Comparison of ENCODE assay signal across 1 cellular context in the genomic region with DNA sequence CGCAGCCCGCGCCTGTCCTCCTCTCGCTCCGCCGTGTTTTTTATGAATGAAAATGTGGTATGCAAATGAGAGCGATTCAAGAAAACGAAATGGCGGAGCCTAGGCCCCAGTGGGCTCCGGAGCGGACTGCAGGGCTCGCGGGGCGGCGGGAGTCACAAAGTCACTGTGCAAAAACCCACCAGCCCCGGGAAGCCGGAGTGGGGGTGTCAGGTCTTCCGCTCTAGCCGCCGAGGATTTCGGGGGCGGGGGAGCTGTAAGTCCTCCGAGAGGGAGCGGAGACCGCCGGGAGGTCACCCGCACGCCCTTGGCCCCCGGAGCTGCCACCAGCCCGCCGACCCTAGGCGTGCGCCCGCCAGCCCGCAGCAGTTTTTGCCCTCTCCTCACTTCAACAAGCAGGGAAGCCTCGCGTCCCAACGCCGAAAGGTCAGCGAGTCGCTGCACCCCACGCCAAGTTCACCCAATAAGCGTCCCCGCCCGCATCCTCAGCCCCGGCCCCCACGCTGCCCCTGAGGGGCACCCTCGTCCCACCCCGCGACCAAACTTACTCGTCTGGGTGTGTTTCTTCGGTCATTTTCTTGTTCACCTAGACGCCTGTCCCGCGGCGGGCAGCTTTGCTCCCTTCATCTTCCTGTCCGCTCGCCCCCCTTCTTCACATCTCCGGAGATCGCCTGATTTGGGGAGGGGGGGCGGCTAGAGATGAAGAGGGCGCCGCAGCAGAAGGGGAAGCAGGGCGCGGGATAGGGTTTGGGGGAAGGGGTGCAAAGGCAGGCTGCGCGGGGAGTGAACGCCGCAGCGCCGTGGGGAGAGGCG.
TF ChIP-seq lines count a peak whose summit lies in the region.

No MANE protein-coding gene starts in this region.

TF ChIP-seq in K562, 482 proteins besides CTCF, POLR2A, EP300 and RAD21 (continued from another document and continues in another):
- TF ChIP-seq U2AF1 (optimal IDR thresholded peaks at IDR 0.05; ENCODE audit: low read depth, low read length) = peak; percentile 10
- TF ChIP-seq RBM17 (IDR thresholded peaks at IDR 0.05; ENCODE audit: borderline replicate concordance, low read depth, low read length) = no peak
- no peak for TF ChIP-seq NCOA4 (IDR thresholded peaks at IDR 0.05; ENCODE audit: partially characterized antibody)
- no peak for TF ChIP-seq MEF2A (IDR thresholded peaks at IDR 0.05; ENCODE audit: control insufficient read depth, low read depth, low read length)
- TF ChIP-seq, protein P1, sequence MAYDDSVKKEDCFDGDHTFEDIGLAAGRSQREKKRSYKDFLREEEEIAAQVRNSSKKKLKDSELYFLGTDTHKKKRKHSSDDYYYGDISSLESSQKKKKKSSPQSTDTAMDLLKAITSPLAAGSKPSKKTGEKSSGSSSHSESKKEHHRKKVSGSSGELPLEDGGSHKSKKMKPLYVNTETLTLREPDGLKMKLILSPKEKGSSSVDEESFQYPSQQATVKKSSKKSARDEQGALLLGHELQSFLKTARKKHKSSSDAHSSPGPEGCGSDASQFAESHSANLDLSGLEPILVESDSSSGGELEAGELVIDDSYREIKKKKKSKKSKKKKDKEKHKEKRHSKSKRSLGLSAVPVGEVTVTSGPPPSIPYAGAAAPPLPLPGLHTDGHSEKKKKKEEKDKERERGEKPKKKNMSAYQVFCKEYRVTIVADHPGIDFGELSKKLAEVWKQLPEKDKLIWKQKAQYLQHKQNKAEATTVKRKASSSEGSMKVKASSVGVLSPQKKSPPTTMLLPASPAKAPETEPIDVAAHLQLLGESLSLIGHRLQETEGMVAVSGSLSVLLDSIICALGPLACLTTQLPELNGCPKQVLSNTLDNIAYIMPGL (CRISPR knock-in tag; IDR thresholded peaks at IDR 0.05) = peak; percentile 17; the same call in 1 of the 2 replicates
- no peak for TF ChIP-seq ZNF778 (CRISPR knock-in tag; IDR thresholded peaks at IDR 0.05)
- peak; percentile 42 for TF ChIP-seq CCNT2 (IDR thresholded peaks at IDR 0.05; ENCODE audit: borderline replicate concordance, extremely low read depth, insufficient read length, low read depth, low read length)
- TF ChIP-seq HLTF (IDR thresholded peaks at IDR 0.05) = no peak
- TF ChIP-seq, protein P2, sequence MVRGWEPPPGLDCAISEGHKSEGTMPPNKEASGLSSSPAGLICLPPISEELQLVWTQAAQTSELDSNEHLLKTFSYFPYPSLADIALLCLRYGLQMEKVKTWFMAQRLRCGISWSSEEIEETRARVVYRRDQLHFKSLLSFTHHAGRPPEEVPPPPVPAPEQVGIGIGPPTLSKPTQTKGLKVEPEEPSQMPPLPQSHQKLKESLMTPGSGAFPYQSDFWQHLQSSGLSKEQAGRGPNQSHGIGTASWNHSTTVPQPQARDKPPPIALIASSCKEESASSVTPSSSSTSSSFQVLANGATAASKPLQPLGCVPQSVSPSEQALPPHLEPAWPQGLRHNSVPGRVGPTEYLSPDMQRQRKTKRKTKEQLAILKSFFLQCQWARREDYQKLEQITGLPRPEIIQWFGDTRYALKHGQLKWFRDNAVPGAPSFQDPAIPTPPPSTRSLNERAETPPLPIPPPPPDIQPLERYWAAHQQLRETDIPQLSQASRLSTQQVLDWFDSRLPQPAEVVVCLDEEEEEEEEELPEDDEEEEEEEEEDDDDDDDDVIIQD (CRISPR knock-in tag; IDR thresholded peaks at IDR 0.05) = no peak
- no peak for TF ChIP-seq RCOR1 (IDR thresholded peaks at IDR 0.05; ENCODE audit: borderline replicate concordance in 1 of 2, low read depth in 2 of 2, low read length in 2 of 2)
- TF ChIP-seq, protein P3, sequence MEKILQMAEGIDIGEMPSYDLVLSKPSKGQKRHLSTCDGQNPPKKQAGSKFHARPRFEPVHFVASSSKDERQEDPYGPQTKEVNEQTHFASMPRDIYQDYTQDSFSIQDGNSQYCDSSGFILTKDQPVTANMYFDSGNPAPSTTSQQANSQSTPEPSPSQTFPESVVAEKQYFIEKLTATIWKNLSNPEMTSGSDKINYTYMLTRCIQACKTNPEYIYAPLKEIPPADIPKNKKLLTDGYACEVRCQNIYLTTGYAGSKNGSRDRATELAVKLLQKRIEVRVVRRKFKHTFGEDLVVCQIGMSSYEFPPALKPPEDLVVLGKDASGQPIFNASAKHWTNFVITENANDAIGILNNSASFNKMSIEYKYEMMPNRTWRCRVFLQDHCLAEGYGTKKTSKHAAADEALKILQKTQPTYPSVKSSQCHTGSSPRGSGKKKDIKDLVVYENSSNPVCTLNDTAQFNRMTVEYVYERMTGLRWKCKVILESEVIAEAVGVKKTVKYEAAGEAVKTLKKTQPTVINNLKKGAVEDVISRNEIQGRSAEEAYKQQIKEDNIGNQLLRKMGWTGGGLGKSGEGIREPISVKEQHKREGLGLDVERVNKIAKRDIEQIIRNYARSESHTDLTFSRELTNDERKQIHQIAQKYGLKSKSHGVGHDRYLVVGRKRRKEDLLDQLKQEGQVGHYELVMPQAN (IDR thresholded peaks at IDR 0.05; ENCODE audit: borderline replicate concordance) = no peak
- no peak for TF ChIP-seq ZBTB17 (CRISPR knock-in tag; IDR thresholded peaks at IDR 0.05)
- no peak for TF ChIP-seq ZNF436 (CRISPR knock-in tag; IDR thresholded peaks at IDR 0.05)
- peak; percentile 19; the same call in 1 of the 2 replicates for TF ChIP-seq ETV1 (tag; conservative IDR thresholded peaks at IDR 0.05; ENCODE audit: low read depth)
- TF ChIP-seq POLR2H (tag; IDR thresholded peaks at IDR 0.05; ENCODE audit: low read depth) = no peak
- no peak for TF ChIP-seq MYNN (IDR thresholded peaks at IDR 0.05)
- TF ChIP-seq MYNN (CRISPR knock-in tag; IDR thresholded peaks at IDR 0.05) = no peak
- TF ChIP-seq, protein P4, sequence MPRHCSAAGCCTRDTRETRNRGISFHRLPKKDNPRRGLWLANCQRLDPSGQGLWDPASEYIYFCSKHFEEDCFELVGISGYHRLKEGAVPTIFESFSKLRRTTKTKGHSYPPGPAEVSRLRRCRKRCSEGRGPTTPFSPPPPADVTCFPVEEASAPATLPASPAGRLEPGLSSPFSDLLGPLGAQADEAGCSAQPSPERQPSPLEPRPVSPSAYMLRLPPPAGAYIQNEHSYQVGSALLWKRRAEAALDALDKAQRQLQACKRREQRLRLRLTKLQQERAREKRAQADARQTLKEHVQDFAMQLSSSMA (CRISPR knock-in tag; IDR thresholded peaks at IDR 0.05) = no peak
- TF ChIP-seq POLR2G (IDR thresholded peaks at IDR 0.05; ENCODE audit: low read depth, low read length) = peak; percentile 74
- no peak for TF ChIP-seq LARP7 (IDR thresholded peaks at IDR 0.05)
- no peak for TF ChIP-seq SPI1 (IDR thresholded peaks at IDR 0.05; ENCODE audit: borderline replicate concordance, low read depth, low read length)
- TF ChIP-seq, protein P5, sequence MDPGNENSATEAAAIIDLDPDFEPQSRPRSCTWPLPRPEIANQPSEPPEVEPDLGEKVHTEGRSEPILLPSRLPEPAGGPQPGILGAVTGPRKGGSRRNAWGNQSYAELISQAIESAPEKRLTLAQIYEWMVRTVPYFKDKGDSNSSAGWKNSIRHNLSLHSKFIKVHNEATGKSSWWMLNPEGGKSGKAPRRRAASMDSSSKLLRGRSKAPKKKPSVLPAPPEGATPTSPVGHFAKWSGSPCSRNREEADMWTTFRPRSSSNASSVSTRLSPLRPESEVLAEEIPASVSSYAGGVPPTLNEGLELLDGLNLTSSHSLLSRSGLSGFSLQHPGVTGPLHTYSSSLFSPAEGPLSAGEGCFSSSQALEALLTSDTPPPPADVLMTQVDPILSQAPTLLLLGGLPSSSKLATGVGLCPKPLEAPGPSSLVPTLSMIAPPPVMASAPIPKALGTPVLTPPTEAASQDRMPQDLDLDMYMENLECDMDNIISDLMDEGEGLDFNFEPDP (CRISPR knock-in tag; IDR thresholded peaks at IDR 0.05) = no peak
- TF ChIP-seq NR4A1 (CRISPR knock-in tag; IDR thresholded peaks at IDR 0.05) = no peak
- TF ChIP-seq NR4A1 (tag; IDR thresholded peaks at IDR 0.05) = no peak
- TF ChIP-seq, protein P6, sequence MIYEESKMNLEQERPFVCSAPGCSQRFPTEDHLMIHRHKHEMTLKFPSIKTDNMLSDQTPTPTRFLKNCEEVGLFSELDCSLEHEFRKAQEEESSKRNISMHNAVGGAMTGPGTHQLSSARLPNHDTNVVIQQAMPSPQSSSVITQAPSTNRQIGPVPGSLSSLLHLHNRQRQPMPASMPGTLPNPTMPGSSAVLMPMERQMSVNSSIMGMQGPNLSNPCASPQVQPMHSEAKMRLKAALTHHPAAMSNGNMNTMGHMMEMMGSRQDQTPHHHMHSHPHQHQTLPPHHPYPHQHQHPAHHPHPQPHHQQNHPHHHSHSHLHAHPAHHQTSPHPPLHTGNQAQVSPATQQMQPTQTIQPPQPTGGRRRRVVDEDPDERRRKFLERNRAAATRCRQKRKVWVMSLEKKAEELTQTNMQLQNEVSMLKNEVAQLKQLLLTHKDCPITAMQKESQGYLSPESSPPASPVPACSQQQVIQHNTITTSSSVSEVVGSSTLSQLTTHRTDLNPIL (CRISPR knock-in tag; IDR thresholded peaks at IDR 0.05) = no peak
- peak; percentile 6 for TF ChIP-seq SAP30 (IDR thresholded peaks at IDR 0.05; ENCODE audit: borderline replicate concordance, insufficient read depth, low read depth, low read length, poor library complexity, severe bottlenecking)
- TF ChIP-seq FIP1L1 (IDR thresholded peaks at IDR 0.05; ENCODE audit: low read depth, low read length, poor library complexity, severe bottlenecking) = peak; percentile 43
- TF ChIP-seq TCF7L2 (IDR thresholded peaks at IDR 0.05; ENCODE audit: low read depth, low read length) = no peak
- peak; percentile 7 for TF ChIP-seq KDM5B (IDR thresholded peaks at IDR 0.05; ENCODE audit: insufficient replicate concordance, low read depth, low read length)
- no peak for TF ChIP-seq ZNF589 (CRISPR knock-in tag; IDR thresholded peaks at IDR 0.05; ENCODE audit: low read depth)
- TF ChIP-seq ELF1 (tag; IDR thresholded peaks at IDR 0.05) = no peak
- no peak for TF ChIP-seq CHD1 (IDR thresholded peaks at IDR 0.05; ENCODE audit: low read length)
- TF ChIP-seq HDGF (IDR thresholded peaks at IDR 0.05) = no peak
- TF ChIP-seq PTRF (tag; IDR thresholded peaks at IDR 0.05) = no peak
- no peak for TF ChIP-seq KLF10 (CRISPR knock-in tag; IDR thresholded peaks at IDR 0.05)
- TF ChIP-seq, protein P7, sequence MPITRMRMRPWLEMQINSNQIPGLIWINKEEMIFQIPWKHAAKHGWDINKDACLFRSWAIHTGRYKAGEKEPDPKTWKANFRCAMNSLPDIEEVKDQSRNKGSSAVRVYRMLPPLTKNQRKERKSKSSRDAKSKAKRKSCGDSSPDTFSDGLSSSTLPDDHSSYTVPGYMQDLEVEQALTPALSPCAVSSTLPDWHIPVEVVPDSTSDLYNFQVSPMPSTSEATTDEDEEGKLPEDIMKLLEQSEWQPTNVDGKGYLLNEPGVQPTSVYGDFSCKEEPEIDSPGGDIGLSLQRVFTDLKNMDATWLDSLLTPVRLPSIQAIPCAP (CRISPR knock-in tag; IDR thresholded peaks at IDR 0.05; ENCODE audit: borderline replicate concordance) = no peak
- TF ChIP-seq NBN (IDR thresholded peaks at IDR 0.05; ENCODE audit: low read depth) = no peak
- TF ChIP-seq ETS2 (tag; IDR thresholded peaks at IDR 0.05; ENCODE audit: borderline replicate concordance, poor library complexity, severe bottlenecking) = no peak
- no peak for TF ChIP-seq ARNT (IDR thresholded peaks at IDR 0.05)
- TF ChIP-seq, protein P8, sequence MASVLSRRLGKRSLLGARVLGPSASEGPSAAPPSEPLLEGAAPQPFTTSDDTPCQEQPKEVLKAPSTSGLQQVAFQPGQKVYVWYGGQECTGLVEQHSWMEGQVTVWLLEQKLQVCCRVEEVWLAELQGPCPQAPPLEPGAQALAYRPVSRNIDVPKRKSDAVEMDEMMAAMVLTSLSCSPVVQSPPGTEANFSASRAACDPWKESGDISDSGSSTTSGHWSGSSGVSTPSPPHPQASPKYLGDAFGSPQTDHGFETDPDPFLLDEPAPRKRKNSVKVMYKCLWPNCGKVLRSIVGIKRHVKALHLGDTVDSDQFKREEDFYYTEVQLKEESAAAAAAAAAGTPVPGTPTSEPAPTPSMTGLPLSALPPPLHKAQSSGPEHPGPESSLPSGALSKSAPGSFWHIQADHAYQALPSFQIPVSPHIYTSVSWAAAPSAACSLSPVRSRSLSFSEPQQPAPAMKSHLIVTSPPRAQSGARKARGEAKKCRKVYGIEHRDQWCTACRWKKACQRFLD (CRISPR knock-in tag; IDR thresholded peaks at IDR 0.05) = no peak
- no peak for TF ChIP-seq MIER1 (IDR thresholded peaks at IDR 0.05; ENCODE audit: low read depth)
- TF ChIP-seq, protein P9, sequence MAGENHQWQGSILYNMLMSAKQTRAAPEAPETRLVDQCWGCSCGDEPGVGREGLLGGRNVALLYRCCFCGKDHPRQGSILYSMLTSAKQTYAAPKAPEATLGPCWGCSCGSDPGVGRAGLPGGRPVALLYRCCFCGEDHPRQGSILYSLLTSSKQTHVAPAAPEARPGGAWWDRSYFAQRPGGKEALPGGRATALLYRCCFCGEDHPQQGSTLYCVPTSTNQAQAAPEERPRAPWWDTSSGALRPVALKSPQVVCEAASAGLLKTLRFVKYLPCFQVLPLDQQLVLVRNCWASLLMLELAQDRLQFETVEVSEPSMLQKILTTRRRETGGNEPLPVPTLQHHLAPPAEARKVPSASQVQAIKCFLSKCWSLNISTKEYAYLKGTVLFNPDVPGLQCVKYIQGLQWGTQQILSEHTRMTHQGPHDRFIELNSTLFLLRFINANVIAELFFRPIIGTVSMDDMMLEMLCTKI (IDR thresholded peaks at IDR 0.05; ENCODE audit: partially characterized antibody) = no peak
- TF ChIP-seq, protein P10, sequence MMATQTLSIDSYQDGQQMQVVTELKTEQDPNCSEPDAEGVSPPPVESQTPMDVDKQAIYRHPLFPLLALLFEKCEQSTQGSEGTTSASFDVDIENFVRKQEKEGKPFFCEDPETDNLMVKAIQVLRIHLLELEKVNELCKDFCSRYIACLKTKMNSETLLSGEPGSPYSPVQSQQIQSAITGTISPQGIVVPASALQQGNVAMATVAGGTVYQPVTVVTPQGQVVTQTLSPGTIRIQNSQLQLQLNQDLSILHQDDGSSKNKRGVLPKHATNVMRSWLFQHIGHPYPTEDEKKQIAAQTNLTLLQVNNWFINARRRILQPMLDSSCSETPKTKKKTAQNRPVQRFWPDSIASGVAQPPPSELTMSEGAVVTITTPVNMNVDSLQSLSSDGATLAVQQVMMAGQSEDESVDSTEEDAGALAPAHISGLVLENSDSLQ (IDR thresholded peaks at IDR 0.05) = no peak
- no peak for TF ChIP-seq ATF1 (CRISPR knock-in tag; IDR thresholded peaks at IDR 0.05)
- no peak for TF ChIP-seq ATF1 (tag; IDR thresholded peaks at IDR 0.05)
- TF ChIP-seq, protein P11, sequence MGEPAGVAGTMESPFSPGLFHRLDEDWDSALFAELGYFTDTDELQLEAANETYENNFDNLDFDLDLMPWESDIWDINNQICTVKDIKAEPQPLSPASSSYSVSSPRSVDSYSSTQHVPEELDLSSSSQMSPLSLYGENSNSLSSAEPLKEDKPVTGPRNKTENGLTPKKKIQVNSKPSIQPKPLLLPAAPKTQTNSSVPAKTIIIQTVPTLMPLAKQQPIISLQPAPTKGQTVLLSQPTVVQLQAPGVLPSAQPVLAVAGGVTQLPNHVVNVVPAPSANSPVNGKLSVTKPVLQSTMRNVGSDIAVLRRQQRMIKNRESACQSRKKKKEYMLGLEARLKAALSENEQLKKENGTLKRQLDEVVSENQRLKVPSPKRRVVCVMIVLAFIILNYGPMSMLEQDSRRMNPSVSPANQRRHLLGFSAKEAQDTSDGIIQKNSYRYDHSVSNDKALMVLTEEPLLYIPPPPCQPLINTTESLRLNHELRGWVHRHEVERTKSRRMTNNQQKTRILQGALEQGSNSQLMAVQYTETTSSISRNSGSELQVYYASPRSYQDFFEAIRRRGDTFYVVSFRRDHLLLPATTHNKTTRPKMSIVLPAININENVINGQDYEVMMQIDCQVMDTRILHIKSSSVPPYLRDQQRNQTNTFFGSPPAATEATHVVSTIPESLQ (CRISPR knock-in tag; IDR thresholded peaks at IDR 0.05) = no peak
- peak; percentile 96 for TF ChIP-seq ZC3H4 (CRISPR knock-in tag; IDR thresholded peaks at IDR 0.05; ENCODE audit: borderline replicate concordance)
- TF ChIP-seq KLF16 (IDR thresholded peaks at IDR 0.05) = no peak
- TF ChIP-seq SMARCA4 (IDR thresholded peaks at IDR 0.05) = no peak
- TF ChIP-seq PPARD (CRISPR knock-in tag; IDR thresholded peaks at IDR 0.05) = no peak
- TF ChIP-seq HNRNPLL (IDR thresholded peaks at IDR 0.05; ENCODE audit: low read depth, low read length, poor library complexity, severe bottlenecking) = peak; percentile 31
